ENCODE assay signal across 17 cellular contexts in the genomic region with DNA sequence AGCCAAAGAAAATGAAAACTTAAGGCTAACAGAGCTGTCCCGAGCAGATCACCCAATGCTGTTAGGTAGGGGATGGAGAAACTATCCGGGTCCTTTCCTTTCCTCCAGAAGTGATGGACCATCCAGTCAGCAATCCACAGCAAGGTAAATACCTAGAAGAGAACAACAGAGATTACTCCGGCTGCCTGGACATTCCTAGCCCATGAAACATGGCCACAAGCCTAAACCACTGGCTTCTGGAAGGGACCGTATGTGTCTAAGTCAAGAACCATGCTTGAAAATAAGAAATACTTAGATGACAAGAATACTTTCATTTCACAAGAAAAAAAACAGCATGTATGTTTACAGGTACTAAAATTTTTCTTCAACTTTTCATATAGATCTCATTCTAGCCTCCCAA.
DNase-seq lines count a peak whose midpoint lies in the region; ATAC-seq and TF ChIP-seq lines count a peak whose summit lies in the region.
"Had no signal": no experiment of that assay in that cellular context is flagged by ENCODE, and none has a peak within 500 bp of the region (broad histone marks: within the 10 kb centered on the region; RNA-seq: fewer than 3 reads in every experiment).

No MANE protein-coding gene starts in this region.

- no peak overlapping the region for H3K27ac ChIP-seq in AG04450 (ENCODE audit: low read depth, low read length)
- H3K27ac ChIP-seq: testis, WERI-Rb-1 had no signal

- H3K4me3 Mint-ChIP-seq in activated T-helper 17 cell treated with anti-CD3 and anti-CD28 coated beads, Interleukin-2, amount 50 U/mL, for 72 hours, result no peak overlapping the region
- no peak overlapping the region for H3K4me3 Mint-ChIP-seq in natural killer cell treated with Interleukin-12 subunit alpha and Interleukin-12 subunit beta and Interleukin-15 and Interleukin-18, amount 100 ng/mL, for 72 hours
- H3K4me3 Mint-ChIP-seq: activated naive CD4-positive, alpha-beta T cell treated with anti-CD3 and anti-CD28 coated beads, Interleukin-2, amount 50 U/mL, for 24 hours; IgD-negative memory B cell had no signal

- DNase-seq in AG04450 (ENCODE audit: low read depth, low spot score), result peak; percentile 20
- DNase-seq in HS-27A (ENCODE audit: low read depth), result peak; percentile 24
- DNase-seq in astrocyte of the spinal cord (ENCODE audit: low read depth, low spot score), result peak; percentile 85
- peak; percentile 56 for DNase-seq in kidney epithelial cell (ENCODE audit: low read depth)
- DNase-seq in activated T-cell treated with anti-CD3 and anti-CD28 coated beads, Interleukin-2, amount 50 U/mL, for 48 hours, result no peak
- no peak for DNase-seq in natural killer cell treated with Interleukin-12 subunit alpha and Interleukin-12 subunit beta and Interleukin-15 and Interleukin-18, amount 100 ng/mL, for 72 hours (ENCODE audit: low spot score)
- DNase-seq: DMS 273 treated with DMSO at 0.1 percent for 48 hours, erythroblast, mesendoderm, NCI-H1417, NCI-H446 treated with DMSO at 0.1 percent for 48 hours, testis, WERI-Rb-1 had no signal

- ATAC-seq in activated T-helper 17 cell treated with anti-CD3 and anti-CD28 coated beads, Interleukin-2, amount 50 U/mL, for 72 hours (replicated peaks), result no peak
- ATAC-seq in HG02852 (IDR thresholded peaks at IDR 0.05; ENCODE audit: unreplicated experiment), result no peak
- ATAC-seq in natural killer cell treated with Interleukin-12 subunit alpha and Interleukin-12 subunit beta and Interleukin-15 and Interleukin-18, amount 100 ng/mL, for 72 hours, result no peak

- no peaks in the 10 kb centered on the region for H3K36me3 Mint-ChIP-seq in activated T-helper 17 cell treated with anti-CD3 and anti-CD28 coated beads, Interleukin-2, amount 50 U/mL, for 72 hours (ENCODE audit: low read depth)
- no peaks in the 10 kb centered on the region for H3K36me3 Mint-ChIP-seq in natural killer cell treated with Interleukin-12 subunit alpha and Interleukin-12 subunit beta and Interleukin-15 and Interleukin-18, amount 100 ng/mL, for 72 hours
- H3K36me3 Mint-ChIP-seq: activated naive CD4-positive, alpha-beta T cell treated with anti-CD3 and anti-CD28 coated beads, Interleukin-2, amount 50 U/mL, for 24 hours; IgD-negative memory B cell had no signal

- CTCF ChIA-PET in AG04450 (lab: Charles Lee), result interaction anchor here (2.0 kb wide), 1 partner anchor 423 kb away, joined by 6 read pairs; no protein-coding TSS in a partner anchor

- in situ Hi-C loops in astrocyte of the spinal cord (cut with HindIII; ENCODE audit: low sequenced_read_pairs), result no loop called here

- TF ChIP-seq CTCF in AG04450 (IDR thresholded peaks at IDR 0.05; ENCODE audit: low read depth, low read length), result no peak
- no peak for TF ChIP-seq CTCF in astrocyte of the spinal cord (IDR thresholded peaks at IDR 0.05; ENCODE audit: low read depth, low read length)
- TF ChIP-seq CTCF in kidney epithelial cell (IDR thresholded peaks at IDR 0.05; ENCODE audit: insufficient read depth, low read length, poor library complexity, severe bottlenecking), result no peak

- H3K27me3 Mint-ChIP-seq in activated T-helper 17 cell treated with anti-CD3 and anti-CD28 coated beads, Interleukin-2, amount 50 U/mL, for 72 hours, result no peaks in the 10 kb centered on the region
- peaks cover 0 to 4% of the 10 kb centered on the region in 2 donors for H3K27me3 Mint-ChIP-seq in natural killer cell treated with Interleukin-12 subunit alpha and Interleukin-12 subunit beta and Interleukin-15 and Interleukin-18, amount 100 ng/mL, for 72 hours
- H3K27me3 Mint-ChIP-seq: activated naive CD4-positive, alpha-beta T cell treated with anti-CD3 and anti-CD28 coated beads, Interleukin-2, amount 50 U/mL, for 24 hours; IgD-negative memory B cell had no signal

- H3K27ac Mint-ChIP-seq in activated T-helper 17 cell treated with anti-CD3 and anti-CD28 coated beads, Interleukin-2, amount 50 U/mL, for 72 hours, result no peak overlapping the region
- H3K27ac Mint-ChIP-seq in natural killer cell treated with Interleukin-12 subunit alpha and Interleukin-12 subunit beta and Interleukin-15 and Interleukin-18, amount 100 ng/mL, for 72 hours, result no peak overlapping the region
- H3K27ac Mint-ChIP-seq: activated naive CD4-positive, alpha-beta T cell treated with anti-CD3 and anti-CD28 coated beads, Interleukin-2, amount 50 U/mL, for 24 hours; IgD-negative memory B cell had no signal

- H3K9me3 Mint-ChIP-seq in activated T-helper 17 cell treated with anti-CD3 and anti-CD28 coated beads, Interleukin-2, amount 50 U/mL, for 72 hours, result no peaks in the 10 kb centered on the region
- no peaks in the 10 kb centered on the region for H3K9me3 Mint-ChIP-seq in natural killer cell treated with Interleukin-12 subunit alpha and Interleukin-12 subunit beta and Interleukin-15 and Interleukin-18, amount 100 ng/mL, for 72 hours
- H3K9me3 Mint-ChIP-seq: activated naive CD4-positive, alpha-beta T cell treated with anti-CD3 and anti-CD28 coated beads, Interleukin-2, amount 50 U/mL, for 24 hours; IgD-negative memory B cell had no signal

- H3K9me3 ChIP-seq in AG04450 (ENCODE audit: control insufficient read depth, insufficient read depth, low read length), result no peaks in the 10 kb centered on the region
- H3K9me3 ChIP-seq: testis had no signal

- H3K4me1 Mint-ChIP-seq in activated T-helper 17 cell treated with anti-CD3 and anti-CD28 coated beads, Interleukin-2, amount 50 U/mL, for 72 hours, result no peaks in the 10 kb centered on the region
- no peaks in the 10 kb centered on the region for H3K4me1 Mint-ChIP-seq in natural killer cell treated with Interleukin-12 subunit alpha and Interleukin-12 subunit beta and Interleukin-15 and Interleukin-18, amount 100 ng/mL, for 72 hours (ENCODE audit: low read depth in 2 of 2)
- H3K4me1 Mint-ChIP-seq: activated naive CD4-positive, alpha-beta T cell treated with anti-CD3 and anti-CD28 coated beads, Interleukin-2, amount 50 U/mL, for 24 hours had no signal

- no peaks in the 10 kb centered on the region for H3K36me3 ChIP-seq in kidney epithelial cell (ENCODE audit: control insufficient read depth, insufficient read depth, low read length)
- H3K36me3 ChIP-seq: WERI-Rb-1 had no signal

- peaks cover 3% of the 10 kb centered on the region for H3K27me3 ChIP-seq in AG04450 (ENCODE audit: control insufficient read depth, insufficient read depth, low read length)
- no peaks in the 10 kb centered on the region for H3K27me3 ChIP-seq in kidney epithelial cell (ENCODE audit: control insufficient read depth, insufficient read depth, low read length)
- H3K27me3 ChIP-seq: testis had no signal

- POLR2A ChIA-PET in AG04450 (lab: Yijun Ruan, JAX), result interaction anchor here (0.8 kb wide), 1 partner anchor 9 kb away, joined by 5 read pairs; no protein-coding TSS in a partner anchor

- H3K4me3 ChIP-seq in AG04450 (ENCODE audit: low read depth, low read length), result no peak overlapping the region
- no peak overlapping the region for H3K4me3 ChIP-seq in astrocyte of the spinal cord (ENCODE audit: low read depth, low read length)
- no peak overlapping the region for H3K4me3 ChIP-seq in kidney epithelial cell (ENCODE audit: low read depth, low read length)
- H3K4me3 ChIP-seq: testis had no signal

Comparison
In these comparisons a context has a peak if more than half of its experiments do, and no peak if none do; other contexts are left out.
1. DNase-seq: peak in AG04450 (single experiment), HS-27A (single experiment), astrocyte of the spinal cord (single experiment) and kidney epithelial cell (single experiment); none in activated T-cell treated with anti-CD3 and anti-CD28 coated beads, Interleukin-2, amount 50 U/mL, for 48 hours (0 of 2) and natural killer cell treated with Interleukin-12 subunit alpha and Interleukin-12 subunit beta and Interleukin-15 and Interleukin-18, amount 100 ng/mL, for 72 hours (single experiment).